Comparison of ENCODE assay signal across 14 cellular contexts in genomic region chr2:180991820-180992219, GRCh38. TPM values are rescaled to one million over a fixed set of nuclear protein-coding genes. Genes with fewer than 3 reads are reported as not detected.
A peak's percentile ranks its signal among the peaks of the same experiment; 100 is the strongest.
DNase-seq lines count a peak whose midpoint lies in the region; ATAC-seq and TF ChIP-seq lines count a peak whose summit lies in the region.
"Had no signal": no experiment of that assay in that cellular context is flagged by ENCODE, and none has a peak within 500 bp of the region (broad histone marks: within the 10 kb centered on the region; RNA-seq: fewer than 3 reads in every experiment).

No MANE protein-coding gene starts in this region.

- H3K27me3 ChIP-seq in endodermal cell (ENCODE audit: control insufficient read depth, insufficient read depth, low read length, poor library complexity, severe bottlenecking): no peaks in the 10 kb centered on the region

- no peak for DNase-seq in left lobe of liver (ENCODE audit: low spot score)
- DNase-seq in endodermal cell: no peak
- DNase-seq in HT-29 (ENCODE audit: low spot score): no peak
- no peak for DNase-seq in activated gamma-delta T cell treated with Interleukin-2 at 50 U/mL for 16 hours
- DNase-seq: activated T-cell treated with anti-CD3 and anti-CD28 coated beads, Interleukin-2, amount 50 U/mL, for 1 hour; NCI-H1092 treated with DMSO at 0.1 percent for 48 hours; NCI-H526 treated with DMSO at 0.1 percent for 48 hours; occipital lobe; SHP77; stimulated activated naive B cell treated with anti-CD40 and anti-IgM and Interleukin-4, amounts not matched to agents 10 μg/mL and 1 μg/mL and 100 μg/mL, for 72 hours had no signal

- H3K27ac ChIP-seq in endodermal cell (ENCODE audit: low read depth, low read length): no peak overlapping the region
- H3K27ac ChIP-seq: HL-60 had no signal

- no peaks in the 10 kb centered on the region for H3K36me3 ChIP-seq in endodermal cell (ENCODE audit: control insufficient read depth, insufficient read depth, low read length)

- no peaks in the 10 kb centered on the region for H3K9me3 ChIP-seq in endodermal cell (ENCODE audit: control insufficient read depth, low read length)

- ATAC-seq in GM19025 (IDR thresholded peaks at IDR 0.05; ENCODE audit: low read depth, unreplicated experiment): peak; percentile 81
- peak; percentile 94 for ATAC-seq in GM21717 (IDR thresholded peaks at IDR 0.05; ENCODE audit: unreplicated experiment)
- ATAC-seq in HG03097 (IDR thresholded peaks at IDR 0.05; ENCODE audit: low FRiP score, unreplicated experiment): peak; percentile 41
- peak; percentile 48 for ATAC-seq in left lobe of liver
- ATAC-seq: stimulated activated naive B cell treated with anti-CD40 and anti-IgM and Interleukin-4, amounts not matched to agents 10 μg/mL and 1 μg/mL and 100 μg/mL, for 72 hours had no signal

- no peak overlapping the region for H3K9ac ChIP-seq in endodermal cell (ENCODE audit: extremely low read depth, low read length, poor library complexity, severe bottlenecking)

- H3K4me3 Mint-ChIP-seq in endodermal cell: no peak overlapping the region
- H3K4me3 Mint-ChIP-seq: stimulated activated naive B cell treated with anti-CD40 and anti-IgM and Interleukin-4, amounts not matched to agents 10 μg/mL and 1 μg/mL and 100 μg/mL, for 72 hours had no signal

- H3K4me1 ChIP-seq in endodermal cell (ENCODE audit: control insufficient read depth, insufficient read depth, low read length): no peaks in the 10 kb centered on the region

- no peak for TF ChIP-seq CTCF in endodermal cell (conservative IDR thresholded peaks at IDR 0.05)

- no peaks in the 10 kb centered on the region for H3K27me3 Mint-ChIP-seq in endodermal cell (ENCODE audit: insufficient read depth)
- H3K27me3 Mint-ChIP-seq: stimulated activated naive B cell treated with anti-CD40 and anti-IgM and Interleukin-4, amounts not matched to agents 10 μg/mL and 1 μg/mL and 100 μg/mL, for 72 hours had no signal

- peaks cover 30% of the 10 kb centered on the region for H3K4me1 Mint-ChIP-seq in endodermal cell

- H3K9me3 Mint-ChIP-seq in endodermal cell: no peaks in the 10 kb centered on the region
- H3K9me3 Mint-ChIP-seq: stimulated activated naive B cell treated with anti-CD40 and anti-IgM and Interleukin-4, amounts not matched to agents 10 μg/mL and 1 μg/mL and 100 μg/mL, for 72 hours had no signal

- H3K27ac Mint-ChIP-seq in endodermal cell: no peak overlapping the region
- H3K27ac Mint-ChIP-seq: stimulated activated naive B cell treated with anti-CD40 and anti-IgM and Interleukin-4, amounts not matched to agents 10 μg/mL and 1 μg/mL and 100 μg/mL, for 72 hours had no signal

- peaks cover 27% of the 10 kb centered on the region for H3K36me3 Mint-ChIP-seq in endodermal cell (ENCODE audit: low read depth)

- H3K4me3 ChIP-seq in endodermal cell (ENCODE audit: low read length): no peak overlapping the region

- 93 to 100% methylated on average over 3 to 4 of the region's 4 CpGs for WGBS in endodermal cell (ENCODE audit: insufficient coverage in 1 of 2, insufficient read length in 1 of 2), 2 experiments

RNA-seq across cellular contexts. Expression of gene UBE2E3, which starts 11.4 kb away (rescaled TPM):
- total RNA-seq in left lobe of liver: 23.4 TPM
- total RNA-seq in endodermal cell: 10 to 100 TPM; 84.2 to 85.0 TPM
- 275 TPM for polyA plus RNA-seq in endodermal cell (2013, experiment 1 of 2)
- polyA plus RNA-seq in endodermal cell (2013, experiment 2 of 2): 231 TPM
- total RNA-seq in HT-29 (2014; rRNA removed; shearing (Covaris generic)): 34.9 and 40.2 TPM in 2 replicates

Comparison
In these comparisons a context has a peak if more than half of its experiments do, and no peak if none do; other contexts are left out.
1. ATAC-seq: peak in every context shown above with its lines; median percentile 94 in GM21717; 81 in GM19025; 48 in left lobe of liver; 41 in HG03097.